ENCODE assay signal across 14 cellular contexts in genomic region chr2:109063326-109063670, GRCh38.
DNase-seq lines count a peak whose midpoint lies in the region; ATAC-seq and TF ChIP-seq lines count a peak whose summit lies in the region.
"Had no signal": no experiment of that assay in that cellular context is flagged by ENCODE, and none has a peak within 500 bp of the region (broad histone marks: within the 10 kb centered on the region; RNA-seq: fewer than 3 reads in every experiment).

No MANE protein-coding gene starts in this region.

- H3K4me3 Mint-ChIP-seq in naive thymus-derived CD8-positive, alpha-beta T cell: peak overlapping the region; percentile 18 to 73 (median 32)
- H3K4me3 Mint-ChIP-seq: CD8-positive, alpha-beta T cell; neural crest cell had no signal

- DNase-seq in DMS153 (lab: John Stamatoyannopoulos, UW) (peak; percentile 24), DMS153 treated with DMSO at 0.1 percent for 48 hours (lab: John Stamatoyannopoulos, UW; ENCODE audit: unreplicated experiment) (no peak), HL-60 (ENCODE audit: low read depth in 1 of 2, low spot score in 1 of 2) (peak; percentile 9 to 12), RPMI8226 (peak; percentile 13), SIG-M5 (lab: John Stamatoyannopoulos, UW) (no peak)
- peak in 1 of 10 donors; percentile 21 for DNase-seq in naive thymus-derived CD8-positive, alpha-beta T cell
- DNase-seq in effector CD4-positive, alpha-beta T cell: no peak
- DNase-seq: 8988T, left ventricle myocardium superior, NCI-H82 had no signal

- H3K27ac Mint-ChIP-seq in naive thymus-derived CD8-positive, alpha-beta T cell: peak overlapping the region in 5 of 10 donors; percentile 51 to 72 (median 60)
- H3K27ac Mint-ChIP-seq: CD8-positive, alpha-beta T cell had no signal

- no peaks in the 10 kb centered on the region for H3K36me3 Mint-ChIP-seq in naive thymus-derived CD8-positive, alpha-beta T cell
- H3K36me3 Mint-ChIP-seq: CD8-positive, alpha-beta T cell had no signal

- H3K27ac ChIP-seq in HL-60 (replicated peaks): no peak overlapping the region

- H3K27me3 Mint-ChIP-seq in naive thymus-derived CD8-positive, alpha-beta T cell: no peaks in the 10 kb centered on the region

- peaks cover 20 to 43% (median 33%) of the 10 kb centered on the region in 4 donors for H3K4me1 Mint-ChIP-seq in naive thymus-derived CD8-positive, alpha-beta T cell

- no peaks in the 10 kb centered on the region for H3K9me3 Mint-ChIP-seq in naive thymus-derived CD8-positive, alpha-beta T cell
- H3K9me3 Mint-ChIP-seq: CD8-positive, alpha-beta T cell; neural crest cell had no signal

- POLR2A ChIA-PET in naive thymus-derived CD8-positive, alpha-beta T cell (lab: Charles Lee): interaction anchor here (0.8 kb wide), 1 partner anchor 31 kb away, joined by 3 read pairs; no protein-coding TSS in a partner anchor

- no peak overlapping the region for H3K4me3 ChIP-seq in HL-60 (replicated peaks; ENCODE audit: insufficient read depth, low read length)
- H3K4me3 ChIP-seq: skin epidermis had no signal

- TF ChIP-seq CTCF in HL-60 (IDR thresholded peaks at IDR 0.05; ENCODE audit: insufficient read depth, low read length): no peak

- H3K27me3 ChIP-seq in HL-60 (ENCODE audit: insufficient read depth, poor library complexity, severe bottlenecking): no peaks in the 10 kb centered on the region

- ATAC-seq in naive thymus-derived CD8-positive, alpha-beta T cell: peak; percentile 25 to 49
- no peak for ATAC-seq in GM21717 (IDR thresholded peaks at IDR 0.05; ENCODE audit: unreplicated experiment)
- ATAC-seq: CD8-positive, alpha-beta T cell; left ventricle myocardium superior had no signal

Comparison
In these comparisons a context has a peak if more than half of its experiments do, and no peak if none do; other contexts are left out.
1. DNase-seq: peak in DMS153 (single experiment), HL-60 (2 of 2) and RPMI8226 (single experiment); none in DMS153 treated with DMSO at 0.1 percent for 48 hours (single experiment), effector CD4-positive, alpha-beta T cell (single experiment) and SIG-M5 (single experiment).